1 cellular context compared by ENCODE assay signal in genomic region chr10:7235376-7235775, GRCh38.
TF ChIP-seq lines count a peak whose summit lies in the region.

No MANE protein-coding gene starts in this region.

TF ChIP-seq in GM12878, 131 proteins besides CTCF, POLR2A, EP300 and RAD21 (continued from another document):
- TF ChIP-seq STAT3 (IDR thresholded peaks at IDR 0.05; ENCODE audit: low read depth, low read length) (no peak), SKIL (IDR thresholded peaks at IDR 0.05; ENCODE audit: low read depth, poor library complexity, severe bottlenecking) (no peak), SMAD5 (IDR thresholded peaks at IDR 0.05; ENCODE audit: low read depth) (no peak), HDGF (IDR thresholded peaks at IDR 0.05) (peak; percentile 70)
- TF ChIP-seq, protein P1, sequence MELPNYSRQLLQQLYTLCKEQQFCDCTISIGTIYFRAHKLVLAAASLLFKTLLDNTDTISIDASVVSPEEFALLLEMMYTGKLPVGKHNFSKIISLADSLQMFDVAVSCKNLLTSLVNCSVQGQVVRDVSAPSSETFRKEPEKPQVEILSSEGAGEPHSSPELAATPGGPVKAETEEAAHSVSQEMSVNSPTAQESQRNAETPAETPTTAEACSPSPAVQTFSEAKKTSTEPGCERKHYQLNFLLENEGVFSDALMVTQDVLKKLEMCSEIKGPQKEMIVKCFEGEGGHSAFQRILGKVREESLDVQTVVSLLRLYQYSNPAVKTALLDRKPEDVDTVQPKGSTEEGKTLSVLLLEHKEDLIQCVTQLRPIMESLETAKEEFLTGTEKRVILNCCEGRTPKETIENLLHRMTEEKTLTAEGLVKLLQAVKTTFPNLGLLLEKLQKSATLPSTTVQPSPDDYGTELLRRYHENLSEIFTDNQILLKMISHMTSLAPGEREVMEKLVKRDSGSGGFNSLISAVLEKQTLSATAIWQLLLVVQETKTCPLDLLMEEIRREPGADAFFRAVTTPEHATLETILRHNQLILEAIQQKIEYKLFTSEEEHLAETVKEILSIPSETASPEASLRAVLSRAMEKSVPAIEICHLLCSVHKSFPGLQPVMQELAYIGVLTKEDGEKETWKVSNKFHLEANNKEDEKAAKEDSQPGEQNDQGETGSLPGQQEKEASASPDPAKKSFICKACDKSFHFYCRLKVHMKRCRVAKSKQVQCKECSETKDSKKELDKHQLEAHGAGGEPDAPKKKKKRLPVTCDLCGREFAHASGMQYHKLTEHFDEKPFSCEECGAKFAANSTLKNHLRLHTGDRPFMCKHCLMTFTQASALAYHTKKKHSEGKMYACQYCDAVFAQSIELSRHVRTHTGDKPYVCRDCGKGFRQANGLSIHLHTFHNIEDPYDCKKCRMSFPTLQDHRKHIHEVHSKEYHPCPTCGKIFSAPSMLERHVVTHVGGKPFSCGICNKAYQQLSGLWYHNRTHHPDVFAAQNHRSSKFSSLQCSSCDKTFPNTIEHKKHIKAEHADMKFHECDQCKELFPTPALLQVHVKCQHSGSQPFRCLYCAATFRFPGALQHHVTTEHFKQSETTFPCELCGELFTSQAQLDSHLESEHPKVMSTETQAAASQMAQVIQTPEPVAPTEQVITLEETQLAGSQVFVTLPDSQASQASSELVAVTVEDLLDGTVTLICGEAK (IDR thresholded peaks at IDR 0.05; ENCODE audit: borderline replicate concordance) = no peak
